ENCODE assay signal across 22 cellular contexts in the genomic region with DNA sequence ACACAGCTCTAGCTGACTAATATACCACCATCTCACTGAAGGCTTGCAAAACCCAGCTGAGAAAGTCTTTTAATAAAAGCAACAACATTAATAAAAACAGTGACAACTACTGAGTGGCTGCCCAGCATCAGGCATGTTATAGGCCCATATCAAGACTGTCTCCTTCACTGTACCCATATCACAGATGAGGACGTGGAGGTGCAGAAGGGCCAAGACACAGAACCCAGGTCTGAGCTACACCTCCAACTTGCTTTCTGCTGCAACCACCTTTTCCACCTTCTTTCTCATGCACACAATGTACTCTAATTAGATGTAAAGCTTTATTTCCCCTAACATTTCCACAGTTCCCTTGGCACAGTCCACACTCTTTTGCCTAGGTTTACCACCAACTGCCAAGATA. TPM values are rescaled to one million over a fixed set of nuclear protein-coding genes. Genes with fewer than 3 reads are reported as not detected.
DNase-seq lines count a peak whose midpoint lies in the region; ATAC-seq and TF ChIP-seq lines count a peak whose summit lies in the region.
"Had no signal": no experiment of that assay in that cellular context is flagged by ENCODE, and none has a peak within 500 bp of the region (broad histone marks: within the 10 kb centered on the region; RNA-seq: fewer than 3 reads in every experiment).

No MANE protein-coding gene starts in this region.

- H3K4me3 ChIP-seq in IMR-90 (ENCODE audit: insufficient read depth, low read depth, low read length): no peak overlapping the region
- no peak overlapping the region for H3K4me3 ChIP-seq in PC-9
- H3K4me3 ChIP-seq: GM23338, Peyer's patch had no signal

- dilution Hi-C loops in IMR-90 (cut with HindIII; ENCODE audit: low sequenced_read_pairs, unreplicated experiment): no loop called here

- DNase-seq in natural killer cell: no peak
- no peak for DNase-seq in natural killer cell treated with Interleukin-12 subunit alpha and Interleukin-12 subunit beta and Interleukin-15 and Interleukin-18, amount 100 ng/mL, for 72 hours (ENCODE audit: low spot score)
- DNase-seq in IMR-90: no peak
- DNase-seq in activated naive CD8-positive, alpha-beta T cell treated with anti-CD3 and anti-CD28 coated beads, Interleukin-2, amount 50 U/mL, for 24 hours: no peak
- DNase-seq in stimulated activated naive B cell treated with anti-CD40 and anti-IgM and Interleukin-4, amounts not matched to agents 10 μg/mL and 1 μg/mL and 100 μg/mL, for 72 hours: no peak
- DNase-seq in PC-9: no peak
- DNase-seq in activated CD4-positive, CD25-positive, alpha-beta regulatory T cell (lab: John Stamatoyannopoulos, UW): no peak
- DNase-seq in activated CD4-positive, alpha-beta T cell treated with anti-CD3 and anti-CD28 coated beads for 48 hours: no peak
- DNase-seq: C1 segment of cervical spinal cord, DMS53, GDM1, HCEC 1CT, Karpas-422, NCI-H1417, NCI-H1694 treated with DMSO at 0.1 percent for 48 hours, NCI-H2081 treated with DMSO at 0.1 percent for 48 hours, NCI-H2171 treated with DMSO at 0.1 percent for 48 hours, NCI-H524 treated with DMSO at 0.1 percent for 48 hours, NCI-H82, Peyer's patch had no signal

- H3K9me3 Mint-ChIP-seq in natural killer cell: no peaks in the 10 kb centered on the region
- H3K9me3 Mint-ChIP-seq in natural killer cell treated with Interleukin-12 subunit alpha and Interleukin-12 subunit beta and Interleukin-15 and Interleukin-18, amount 100 ng/mL, for 72 hours: no peaks in the 10 kb centered on the region
- no peaks in the 10 kb centered on the region for H3K9me3 Mint-ChIP-seq in activated naive CD8-positive, alpha-beta T cell treated with anti-CD3 and anti-CD28 coated beads, Interleukin-2, amount 50 U/mL, for 24 hours
- no peaks in the 10 kb centered on the region for H3K9me3 Mint-ChIP-seq in stimulated activated naive B cell treated with anti-CD40 and anti-IgM and Interleukin-4, amounts not matched to agents 10 μg/mL and 1 μg/mL and 100 μg/mL, for 72 hours
- H3K9me3 Mint-ChIP-seq: GM23338, IgD-negative memory B cell had no signal

- peak overlapping the region; percentile 5 to 26 for H3K27ac Mint-ChIP-seq in natural killer cell
- no peak overlapping the region for H3K27ac Mint-ChIP-seq in natural killer cell treated with Interleukin-12 subunit alpha and Interleukin-12 subunit beta and Interleukin-15 and Interleukin-18, amount 100 ng/mL, for 72 hours
- peak overlapping the region; percentile 57 for H3K27ac Mint-ChIP-seq in activated naive CD8-positive, alpha-beta T cell treated with anti-CD3 and anti-CD28 coated beads, Interleukin-2, amount 50 U/mL, for 24 hours
- peak overlapping the region; percentile 14 for H3K27ac Mint-ChIP-seq in stimulated activated naive B cell treated with anti-CD40 and anti-IgM and Interleukin-4, amounts not matched to agents 10 μg/mL and 1 μg/mL and 100 μg/mL, for 72 hours
- H3K27ac Mint-ChIP-seq: GM23338 had no signal

- H3K27me3 Mint-ChIP-seq in natural killer cell (ENCODE audit: low read depth in 2 of 2): no peaks in the 10 kb centered on the region
- H3K27me3 Mint-ChIP-seq in natural killer cell treated with Interleukin-12 subunit alpha and Interleukin-12 subunit beta and Interleukin-15 and Interleukin-18, amount 100 ng/mL, for 72 hours: no peaks in the 10 kb centered on the region
- no peaks in the 10 kb centered on the region for H3K27me3 Mint-ChIP-seq in activated naive CD8-positive, alpha-beta T cell treated with anti-CD3 and anti-CD28 coated beads, Interleukin-2, amount 50 U/mL, for 24 hours
- no peaks in the 10 kb centered on the region for H3K27me3 Mint-ChIP-seq in stimulated activated naive B cell treated with anti-CD40 and anti-IgM and Interleukin-4, amounts not matched to agents 10 μg/mL and 1 μg/mL and 100 μg/mL, for 72 hours
- H3K27me3 Mint-ChIP-seq: IgD-negative memory B cell had no signal

- H3K36me3 Mint-ChIP-seq in natural killer cell: no peaks in the 10 kb centered on the region
- H3K36me3 Mint-ChIP-seq in natural killer cell treated with Interleukin-12 subunit alpha and Interleukin-12 subunit beta and Interleukin-15 and Interleukin-18, amount 100 ng/mL, for 72 hours: peaks cover 4% of the 10 kb centered on the region
- peaks cover 33% of the 10 kb centered on the region for H3K36me3 Mint-ChIP-seq in activated naive CD8-positive, alpha-beta T cell treated with anti-CD3 and anti-CD28 coated beads, Interleukin-2, amount 50 U/mL, for 24 hours (ENCODE audit: low read depth)
- H3K36me3 Mint-ChIP-seq in stimulated activated naive B cell treated with anti-CD40 and anti-IgM and Interleukin-4, amounts not matched to agents 10 μg/mL and 1 μg/mL and 100 μg/mL, for 72 hours: peaks cover 31 to 60% of the 10 kb centered on the region in 2 donors
- H3K36me3 Mint-ChIP-seq: IgD-negative memory B cell had no signal

- H3K4ac ChIP-seq in IMR-90 (ENCODE audit: low read depth, low read length): no peak overlapping the region

- no peak overlapping the region for H2BK15ac ChIP-seq in IMR-90 (ENCODE audit: low read depth, low read length)

- in situ Hi-C loops in IMR-90 (cut with MboI; ENCODE audit: low sequenced_read_pairs): no loop called here

- BruUV-seq in IMR-90 (replicated peaks; lab: Mats Ljungman, UMichigan) (no TSS peak), PC-9 (replicated peaks; lab: Mats Ljungman, UMichigan) (no TSS peak)

- TF ChIP-seq CTCF in natural killer cell (IDR thresholded peaks at IDR 0.05) (no peak), IMR-90 (conservative IDR thresholded peaks at IDR 0.05; ENCODE audit: low read depth, low read length) (no peak), PC-9 (conservative IDR thresholded peaks at IDR 0.05) (no peak)

- H3K56ac ChIP-seq in IMR-90 (ENCODE audit: extremely low read depth, insufficient read depth, low read length): no peak overlapping the region

- H3K4me2 ChIP-seq in IMR-90 (ENCODE audit: low read depth, low read length): no peak overlapping the region
- no peak overlapping the region for H3K4me2 ChIP-seq in PC-9
- H3K4me2 ChIP-seq: GM23338 had no signal

- no peak overlapping the region for H3K27ac ChIP-seq in IMR-90 (ENCODE audit: insufficient read depth, low read length)
- no peak overlapping the region for H3K27ac ChIP-seq in PC-9
- H3K27ac ChIP-seq: Peyer's patch had no signal

- peak overlapping the region; percentile 37 for H2AK9ac ChIP-seq in IMR-90 (replicated peaks; ENCODE audit: low read depth, low read length, poor library complexity)

- intact Hi-C loops in natural killer cell (cut with micrococcal nuclease) (no loop called here), IMR-90 (cut with micrococcal nuclease) (no loop called here), PC-9 (cut with micrococcal nuclease; ENCODE audit: unreplicated experiment) (no loop called here)

- WGBS in IMR-90 (ENCODE audit: extremely low coverage in 2 of 2, insufficient read length in 1 of 2), 2 experiments: no CpG with 5 or more reads among the region's 1 CpG

- no peak overlapping the region for H3K4me3 Mint-ChIP-seq in natural killer cell
- no peak overlapping the region for H3K4me3 Mint-ChIP-seq in natural killer cell treated with Interleukin-12 subunit alpha and Interleukin-12 subunit beta and Interleukin-15 and Interleukin-18, amount 100 ng/mL, for 72 hours
- H3K4me3 Mint-ChIP-seq in activated naive CD8-positive, alpha-beta T cell treated with anti-CD3 and anti-CD28 coated beads, Interleukin-2, amount 50 U/mL, for 24 hours: no peak overlapping the region
- H3K4me3 Mint-ChIP-seq in stimulated activated naive B cell treated with anti-CD40 and anti-IgM and Interleukin-4, amounts not matched to agents 10 μg/mL and 1 μg/mL and 100 μg/mL, for 72 hours: no peak overlapping the region
- H3K4me3 Mint-ChIP-seq: GM23338 had no signal

- no peak for TF ChIP-seq RAD21 in IMR-90 (IDR thresholded peaks at IDR 0.05; ENCODE audit: low read length)

- H3F3A ChIP-seq in PC-9 (ENCODE audit: insufficient read depth, low read depth): peaks cover 9% of the 10 kb centered on the region; the same call in 1 of the 2 replicates

- H3K14ac ChIP-seq in IMR-90 (replicated peaks; ENCODE audit: low read depth, low read length): no peak overlapping the region

- no peak overlapping the region for H3K23ac ChIP-seq in IMR-90 (ENCODE audit: low read depth, low read length)

- H2BK20ac ChIP-seq in IMR-90 (ENCODE audit: low read depth, low read length): no peak overlapping the region

- H3K79me1 ChIP-seq in IMR-90 (ENCODE audit: low read depth in 1 of 2, low read length in 2 of 2): peaks cover 30 to 68% of the 10 kb centered on the region in 2 experiments

- POLR2A ChIA-PET in IMR-90 (lab: Charles Lee; ENCODE audit: unreplicated experiment): no interaction called here
- POLR2A ChIA-PET in PC-9 (lab: Charles Lee; ENCODE audit: unreplicated experiment): interaction anchor here (0.6 kb wide), 1 partner anchor 132 kb away, joined by 3 read pairs; no protein-coding TSS in a partner anchor

- no peak overlapping the region for H3K9ac ChIP-seq in IMR-90 (ENCODE audit: low read depth, low read length)

- H3K4me1 Mint-ChIP-seq in natural killer cell: peaks cover 13 to 16% of the 10 kb centered on the region in 2 donors
- peaks cover 0 to 18% of the 10 kb centered on the region in 2 donors for H3K4me1 Mint-ChIP-seq in natural killer cell treated with Interleukin-12 subunit alpha and Interleukin-12 subunit beta and Interleukin-15 and Interleukin-18, amount 100 ng/mL, for 72 hours (ENCODE audit: low read depth in 2 of 2)
- H3K4me1 Mint-ChIP-seq in activated naive CD8-positive, alpha-beta T cell treated with anti-CD3 and anti-CD28 coated beads, Interleukin-2, amount 50 U/mL, for 24 hours: peaks cover 13% of the 10 kb centered on the region
- peaks cover 9 to 25% of the 10 kb centered on the region in 2 donors for H3K4me1 Mint-ChIP-seq in stimulated activated naive B cell treated with anti-CD40 and anti-IgM and Interleukin-4, amounts not matched to agents 10 μg/mL and 1 μg/mL and 100 μg/mL, for 72 hours
- H3K4me1 Mint-ChIP-seq: GM23338 had no signal

- H3K9me3 ChIP-seq in IMR-90 (ENCODE audit: control insufficient read depth, insufficient read depth, low read length) (no peaks in the 10 kb centered on the region), PC-9 (ENCODE audit: insufficient read depth, low read depth) (no peaks in the 10 kb centered on the region)
- H3K9me3 ChIP-seq: Peyer's patch had no signal

- H4K20me1 ChIP-seq in IMR-90 (ENCODE audit: insufficient read depth, low read length): peaks cover 27% of the 10 kb centered on the region
- peaks cover 30% of the 10 kb centered on the region for H4K20me1 ChIP-seq in PC-9 (ENCODE audit: insufficient read depth)

- H2AK5ac ChIP-seq in IMR-90 (ENCODE audit: low read depth, low read length): no peak overlapping the region

- ATAC-seq in natural killer cell (no peak), IMR-90 (ENCODE audit: low read depth) (no peak)
- ATAC-seq in natural killer cell treated with Interleukin-12 subunit alpha and Interleukin-12 subunit beta and Interleukin-15 and Interleukin-18, amount 100 ng/mL, for 72 hours: no peak
- no peak for ATAC-seq in activated naive CD8-positive, alpha-beta T cell treated with anti-CD3 and anti-CD28 coated beads, Interleukin-2, amount 50 U/mL, for 24 hours
- ATAC-seq in stimulated activated naive B cell treated with anti-CD40 and anti-IgM and Interleukin-4, amounts not matched to agents 10 μg/mL and 1 μg/mL and 100 μg/mL, for 72 hours (replicated peaks): no peak
- ATAC-seq: GM23338 had no signal

- H3K79me2 ChIP-seq in PC-9 (ENCODE audit: low read depth): peaks cover 19% of the 10 kb centered on the region

- TF ChIP-seq POLR2A in IMR-90 (IDR thresholded peaks at IDR 0.05; ENCODE audit: low read depth, low read length): no peak

- no peaks in the 10 kb centered on the region for H3K9me2 ChIP-seq in PC-9 (ENCODE audit: insufficient read depth)

- CTCF ChIA-PET in IMR-90 (lab: Yijun Ruan, JAX): interaction anchor here (0.6 kb wide), 1 partner anchor 8 kb away, joined by 7 read pairs; no protein-coding TSS in a partner anchor
- CTCF ChIA-PET in PC-9 (lab: Charles Lee): no interaction called here

- no peak overlapping the region for H3K18ac ChIP-seq in IMR-90 (ENCODE audit: low read depth, low read length)

- H4K91ac ChIP-seq in IMR-90 (ENCODE audit: insufficient read depth, low read depth, low read length): no peak overlapping the region

- no peak overlapping the region for H4K5ac ChIP-seq in IMR-90 (ENCODE audit: low read depth, low read length)

- H3K4me1 ChIP-seq in IMR-90 (ENCODE audit: control insufficient read depth, insufficient read depth, low read length): no peaks in the 10 kb centered on the region
- no peaks in the 10 kb centered on the region for H3K4me1 ChIP-seq in PC-9 (replicated peaks; ENCODE audit: insufficient read depth)
- H3K4me1 ChIP-seq: Peyer's patch had no signal

- no peak overlapping the region for H2BK120ac ChIP-seq in IMR-90 (ENCODE audit: low read depth, low read length)

- H2BK5ac ChIP-seq in IMR-90 (ENCODE audit: low read depth, low read length, poor library complexity, severe bottlenecking): no peak overlapping the region

- H2AFZ ChIP-seq in IMR-90 (replicated peaks; ENCODE audit: low read length, poor library complexity): no peak overlapping the region
- no peak overlapping the region for H2AFZ ChIP-seq in PC-9
- H2AFZ ChIP-seq: GM23338 had no signal

- H3K9me1 ChIP-seq in IMR-90 (ENCODE audit: insufficient read depth, low read length): peaks cover 3% of the 10 kb centered on the region

- no peak overlapping the region for H4K8ac ChIP-seq in IMR-90 (ENCODE audit: low read depth in 2 of 2, low read length in 2 of 2)

- H3K36me3 ChIP-seq in IMR-90 (ENCODE audit: control insufficient read depth, insufficient read depth, low read length) (peaks cover 52% of the 10 kb centered on the region), PC-9 (ENCODE audit: low read depth) (peaks cover 29% of the 10 kb centered on the region)

- H3K27me3 ChIP-seq in IMR-90 (ENCODE audit: control insufficient read depth, insufficient read depth, low read length): no peaks in the 10 kb centered on the region
- H3K27me3 ChIP-seq in PC-9 (ENCODE audit: insufficient read depth, low read depth): no peaks in the 10 kb centered on the region
- H3K27me3 ChIP-seq: Peyer's patch had no signal

RNA-seq across cellular contexts. Expression of gene MED26, which starts 10.7 kb away (rescaled TPM):
- total RNA-seq in natural killer cell (10 to 100 TPM; 34.7 to 47.5 (median 47.3) TPM), IMR-90 (2012; rRNA removed) (2.0 and 2.8 TPM in 2 replicates), PC-9 (2021) (11.9 and 13.0 TPM in 2 replicates)
- 10 to 100 TPM; 15.5 to 28.1 TPM for total RNA-seq in natural killer cell treated with Interleukin-12 subunit alpha and Interleukin-12 subunit beta and Interleukin-15 and Interleukin-18, amount 100 ng/mL, for 72 hours
- polyA plus RNA-seq in IMR-90 (2012; rRNA removed): 4.0 and 4.9 TPM in 2 replicates
- 2.8 and 5.3 TPM in 2 replicates for polyA plus RNA-seq in IMR-90 (2012; cell fraction: cytosol; rRNA removed)
- polyA plus RNA-seq in IMR-90 (2012; cell fraction: nucleus; rRNA removed; ENCODE audit: low replicate concordance): 7.1 and 11.7 TPM in 2 replicates

RNA-seq across cellular contexts. Expression of gene SMIM7, which starts 21.3 kb away (rescaled TPM):
- total RNA-seq in natural killer cell (10 to 100 TPM; 63.2 to 88.4 (median 76.0) TPM), IMR-90 (2012; rRNA removed) (55.7 and 68.6 TPM in 2 replicates), PC-9 (2021) (69.7 and 72.9 TPM in 2 replicates)
- total RNA-seq in natural killer cell treated with Interleukin-12 subunit alpha and Interleukin-12 subunit beta and Interleukin-15 and Interleukin-18, amount 100 ng/mL, for 72 hours: 10 to 100 TPM; 53.8 to 75.5 TPM
- polyA plus RNA-seq in IMR-90 (2012; rRNA removed): 64.8 and 66.5 TPM in 2 replicates
- polyA plus RNA-seq in IMR-90 (2012; cell fraction: cytosol; rRNA removed): 32.4 and 73.7 TPM in 2 replicates
- 15.9 and 45.2 TPM in 2 replicates for polyA plus RNA-seq in IMR-90 (2012; cell fraction: nucleus; rRNA removed; ENCODE audit: low replicate concordance)

RNA-seq across cellular contexts. Expression of gene TMEM38A, which starts 22.3 kb away (rescaled TPM):
- total RNA-seq in natural killer cell (1 to 10 TPM in 1 of 3 donors, under 1 TPM in 2; 0.29 to 2.2 (median 0.89) TPM), IMR-90 (2012; rRNA removed) (1.4 and 2.0 TPM in 2 replicates), PC-9 (2021) (14.2 and 16.0 TPM in 2 replicates)
- under 1 TPM in 1 of 2 donors, not detected in 1; 0.31 TPM for total RNA-seq in natural killer cell treated with Interleukin-12 subunit alpha and Interleukin-12 subunit beta and Interleukin-15 and Interleukin-18, amount 100 ng/mL, for 72 hours
- polyA plus RNA-seq in IMR-90 (2012; rRNA removed): 1.3 and 2.2 TPM in 2 replicates
- 1.3 and 2.7 TPM in 2 replicates for polyA plus RNA-seq in IMR-90 (2012; cell fraction: cytosol; rRNA removed)
- polyA plus RNA-seq in IMR-90 (2012; cell fraction: nucleus; rRNA removed; ENCODE audit: low replicate concordance): 1.7 and 1.9 TPM in 2 replicates

Comparison
In these comparisons a context has a peak if more than half of its experiments do, and no peak if none do; other contexts are left out.
1. H3K27ac Mint-ChIP-seq: peak in natural killer cell (2 of 2), activated naive CD8-positive, alpha-beta T cell treated with anti-CD3 and anti-CD28 coated beads, Interleukin-2, amount 50 U/mL, for 24 hours (single experiment) and stimulated activated naive B cell treated with anti-CD40 and anti-IgM and Interleukin-4, amounts not matched to agents 10 μg/mL and 1 μg/mL and 100 μg/mL, for 72 hours (single experiment); none in natural killer cell treated with Interleukin-12 subunit alpha and Interleukin-12 subunit beta and Interleukin-15 and Interleukin-18, amount 100 ng/mL, for 72 hours (0 of 2).